In the genomic region with DNA sequence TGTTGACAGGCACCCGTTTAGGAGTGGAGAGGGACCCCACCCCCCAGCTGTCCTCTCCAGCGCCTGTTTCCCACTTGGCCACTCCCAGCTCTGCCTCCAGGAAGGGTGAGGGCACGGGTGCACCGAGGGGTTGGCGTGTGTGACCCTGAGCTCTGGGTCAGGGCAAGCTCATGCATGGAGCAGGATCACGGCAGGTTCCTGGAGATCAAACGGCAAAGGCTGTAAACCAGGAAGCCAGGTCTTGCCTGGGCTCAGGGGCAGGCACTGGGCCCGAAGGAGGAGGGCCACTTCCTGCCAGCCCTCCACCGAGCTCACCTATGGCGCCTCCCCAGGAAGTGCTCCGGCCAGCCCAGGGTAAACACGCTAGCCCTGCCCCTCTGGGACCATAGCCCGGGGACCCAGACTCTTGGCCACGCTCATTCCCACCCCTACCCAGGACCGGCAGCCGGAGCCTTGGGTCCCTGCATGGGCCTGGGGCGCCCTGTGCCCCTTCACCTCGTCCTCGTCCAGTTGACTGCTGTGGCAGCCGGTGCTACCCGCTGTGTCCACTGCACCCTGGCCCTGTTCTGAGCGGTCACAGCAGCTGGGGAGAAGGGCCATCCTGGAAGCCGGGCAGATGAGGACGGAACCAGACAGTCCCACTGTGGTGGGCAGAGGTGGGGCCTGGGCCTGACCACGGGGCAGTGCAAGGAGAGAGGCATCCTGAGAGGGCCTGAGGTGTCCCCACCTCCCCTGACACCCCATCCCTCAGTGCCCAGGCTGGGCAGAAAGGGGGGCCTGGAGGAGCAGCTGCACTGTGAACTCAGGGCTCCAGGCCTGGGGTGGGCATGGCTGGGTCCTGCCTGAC, we compare ENCODE assay signal across 10 cellular contexts. TPM values are rescaled to one million over a fixed set of nuclear protein-coding genes. Genes with fewer than 3 reads are reported as not detected.
DNase-seq lines count a peak whose midpoint lies in the region; ATAC-seq and TF ChIP-seq lines count a peak whose summit lies in the region.
"Had no signal": no experiment of that assay in that cellular context is flagged by ENCODE, and none has a peak within 500 bp of the region (broad histone marks: within the 10 kb centered on the region; RNA-seq: fewer than 3 reads in every experiment).

No MANE protein-coding gene starts in this region.

- H3K9ac ChIP-seq in ES-I3 (ENCODE audit: low read depth, low read length) = peak overlapping the region; percentile 57

- WGBS in right cardiac atrium = 66% methylated on average over 25 of the region's 25 CpGs
- WGBS in sigmoid colon, 2 donors = 14 to 60% methylated on average over 25 of the region's 25 CpGs

- ATAC-seq in right cardiac atrium = peak; percentile 13 to 20
- no peak for ATAC-seq in HG03025 (IDR thresholded peaks at IDR 0.05; ENCODE audit: low FRiP score, unreplicated experiment)
- no peak for ATAC-seq in GM21737 (IDR thresholded peaks at IDR 0.05; ENCODE audit: unreplicated experiment)

- intact Hi-C loops in right cardiac atrium (cut with DNase I) = no loop called here
- intact Hi-C loops in sigmoid colon (cut with DNase I) = no loop called here

- TF ChIP-seq EP300 in sigmoid colon (IDR thresholded peaks at IDR 0.05) = no peak

- no peaks in the 10 kb centered on the region for H3K27me3 ChIP-seq in right cardiac atrium (ENCODE audit: control insufficient read depth, insufficient read depth)
- H3K27me3 ChIP-seq in sigmoid colon = peaks cover 3 to 35% (median 11%) of the 10 kb centered on the region in 3 donors

- no peak overlapping the region for H3K27ac ChIP-seq in right cardiac atrium (ENCODE audit: low read length)
- peak overlapping the region; percentile 59 to 83 (median 76) for H3K27ac ChIP-seq in sigmoid colon

- TF ChIP-seq POLR2A in sigmoid colon (IDR thresholded peaks at IDR 0.05) = peak in 1 of 2 donors; percentile 49

- H3K4me3 ChIP-seq in WI38 (ENCODE audit: low read depth, low read length) = peak overlapping the region; percentile 72
- no peak overlapping the region for H3K4me3 ChIP-seq in right cardiac atrium (ENCODE audit: low read length)
- H3K4me3 ChIP-seq in sigmoid colon = peak overlapping the region in 3 of 4 donors; percentile 49 to 64 (median 53)

- DNase-seq in right cardiac atrium (peak in 2 of 3 donors; percentile 54 to 56), sigmoid colon (peak; percentile 69), OCI-M1 (lab: John Stamatoyannopoulos, UW) (no peak), NCI-H526 (lab: John Stamatoyannopoulos, UW) (no peak)
- DNase-seq: GF-D8, NCI-H1436 had no signal

- H3K9me3 ChIP-seq in ES-I3 (ENCODE audit: control insufficient read depth, insufficient read depth, low read length) (no peaks in the 10 kb centered on the region), right cardiac atrium (ENCODE audit: control insufficient read depth, low read length) (no peaks in the 10 kb centered on the region), sigmoid colon (no peaks in the 10 kb centered on the region)

- H3K36me3 ChIP-seq in ES-I3 (ENCODE audit: insufficient read depth, low read length) = no peaks in the 10 kb centered on the region; the same call in 1 of the 2 replicates
- peaks cover 0 to 22% (median 8%) of the 10 kb centered on the region in 4 donors for H3K36me3 ChIP-seq in sigmoid colon

- no peak for TF ChIP-seq CTCF in WI38 (IDR thresholded peaks at IDR 0.05; ENCODE audit: low read depth, low read length)
- no peak for TF ChIP-seq CTCF in sigmoid colon (IDR thresholded peaks at IDR 0.05)

- H3K4me1 ChIP-seq in ES-I3 (ENCODE audit: insufficient read depth, low read length) (peaks cover 34% of the 10 kb centered on the region; the same call in 1 of the 2 replicates), right cardiac atrium (ENCODE audit: control insufficient read depth, insufficient read depth, low read length) (no peaks in the 10 kb centered on the region), sigmoid colon (peaks cover 0 to 43% (median 26%) of the 10 kb centered on the region in 4 donors)

RNA-seq across cellular contexts. Expression of a gene that starts 1.0 kb away (rescaled TPM):
- 1 to 10 TPM; 5.5 to 8.2 (median 6.3) TPM for total RNA-seq in right cardiac atrium
- polyA plus RNA-seq in right cardiac atrium = 3.1 TPM
- 10 to 100 TPM in 2 of 4 donors, 1 to 10 TPM in 2; 5.4 to 15.6 (median 11.6) TPM for total RNA-seq in sigmoid colon
- polyA plus RNA-seq in sigmoid colon = 100 to 1,000 TPM; 153 to 168 (median 155) TPM

RNA-seq across cellular contexts. Expression of a gene that starts 9.4 kb away (rescaled TPM):
- total RNA-seq in right cardiac atrium = 10 to 100 TPM; 12.6 to 16.4 (median 14.3) TPM
- 17.6 TPM for polyA plus RNA-seq in right cardiac atrium
- total RNA-seq in sigmoid colon = 10 to 100 TPM; 20.9 to 41.5 (median 39.6) TPM
- polyA plus RNA-seq in sigmoid colon = 10 to 100 TPM in 2 of 3 donors, 1 to 10 TPM in 1; 7.9 to 27.6 (median 25.7) TPM

RNA-seq across cellular contexts. Expression of a gene that starts 10.0 kb away (rescaled TPM):
- total RNA-seq in right cardiac atrium (10 to 100 TPM; 18.2 to 25.2 (median 22.6) TPM), sigmoid colon (10 to 100 TPM; 15.1 to 29.6 (median 22.2) TPM)
- polyA plus RNA-seq in right cardiac atrium (17.5 TPM), sigmoid colon (10 to 100 TPM; 11.3 to 18.6 (median 14.4) TPM)

RNA-seq across cellular contexts. Expression of a gene that starts 42.2 kb away (rescaled TPM):
- total RNA-seq in right cardiac atrium = 10 to 100 TPM; 84.7 to 99.9 (median 94.9) TPM
- polyA plus RNA-seq in right cardiac atrium = 82.3 TPM
- total RNA-seq in sigmoid colon = 100 to 1,000 TPM in 2 of 4 donors, 10 to 100 TPM in 2; 94.6 to 133 (median 108) TPM
- polyA plus RNA-seq in sigmoid colon = 100 to 1,000 TPM; 142 to 177 (median 170) TPM

Comparison
In these comparisons a context has a peak if more than half of its experiments do, and no peak if none do; other contexts are left out.
1. ATAC-seq: peak in right cardiac atrium (2 of 2); none in HG03025 (single experiment) and GM21737 (single experiment).
2. DNase-seq: peak in right cardiac atrium (2 of 3) and sigmoid colon (single experiment); none in OCI-M1 (single experiment) and NCI-H526 (0 of 2).